ENCODE assay signal across 19 cellular contexts in the genomic region with DNA sequence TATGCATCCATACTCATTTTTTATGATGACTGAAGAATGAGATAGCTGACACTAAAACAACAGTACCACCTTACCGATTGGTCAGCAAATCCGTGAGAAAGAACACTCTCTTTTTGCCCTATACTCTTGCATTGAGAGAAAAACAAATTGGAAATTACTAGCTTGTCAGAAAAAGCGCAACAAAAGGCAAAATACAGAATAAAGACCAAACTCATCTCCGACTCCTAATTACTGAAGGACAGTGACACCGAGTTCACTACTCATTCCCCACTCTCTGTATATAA. TPM values are rescaled to one million over a fixed set of nuclear protein-coding genes. Genes with fewer than 3 reads are reported as not detected.
A peak's percentile ranks its signal among the peaks of the same experiment; 100 is the strongest.
DNase-seq lines count a peak whose midpoint lies in the region; FAIRE-seq and TF ChIP-seq lines count a peak whose summit lies in the region.
"Had no signal": no experiment of that assay in that cellular context is flagged by ENCODE, and none has a peak within 500 bp of the region (broad histone marks: within the 10 kb centered on the region; RNA-seq: fewer than 3 reads in every experiment).

No MANE protein-coding gene starts in this region.

- H4K91ac ChIP-seq in trophoblast cell (ENCODE audit: low read depth, low read length): no peak overlapping the region

- no TSS peak for BruUV-seq in Calu3 (replicated peaks; lab: Mats Ljungman, UMichigan)

- intact Hi-C loops in Calu3 (cut with micrococcal nuclease; ENCODE audit: unreplicated experiment): no loop called here
- intact Hi-C loops in dendritic cell treated with granulocyte-macrophage colony-stimulating factor and Interleukin-4, amounts not matched to agents 40 ng/mL and 50 ng/mL, for 4 days (cut with micrococcal nuclease): loop anchor here (5.0 kb wide), 1 partner anchor 60 kb away; no protein-coding TSS in a partner anchor

- no peak overlapping the region for H2BK5ac ChIP-seq in trophoblast cell (ENCODE audit: low read depth, low read length, poor library complexity)

- H4K8ac ChIP-seq in trophoblast cell (ENCODE audit: low read depth, low read length): no peak overlapping the region

- no peak overlapping the region for H3K18ac ChIP-seq in trophoblast cell (ENCODE audit: low read length)

- H3K79me1 ChIP-seq in trophoblast cell (ENCODE audit: low read length): peaks cover 10% of the 10 kb centered on the region

- CTCF ChIA-PET in Calu3 (lab: Charles Lee): no interaction called here

- no peak overlapping the region for H2BK120ac ChIP-seq in trophoblast cell (ENCODE audit: insufficient read depth, low read length, poor library complexity)

- no peak overlapping the region for H2AK5ac ChIP-seq in trophoblast cell (ENCODE audit: low read length)

- H3K4me2 ChIP-seq in trophoblast cell (ENCODE audit: low read length): no peak overlapping the region

- no peak overlapping the region for H3K27ac Mint-ChIP-seq in Calu3 (ENCODE audit: unreplicated experiment)
- H3K27ac Mint-ChIP-seq in dendritic cell treated with granulocyte-macrophage colony-stimulating factor and Interleukin-4, amounts not matched to agents 40 ng/mL and 50 ng/mL, for 4 days: peak overlapping the region; percentile 90
- H3K27ac Mint-ChIP-seq: T-helper 1 cell treated with Interleukin-12 subunit alpha and Interleukin-12 subunit beta and Interleukin-4 antibody, amounts not matched to agents 30 μg/mL and 1 μg/mL, for 36 hours had no signal

- H3K9me3 Mint-ChIP-seq in Calu3 (ENCODE audit: low read depth, unreplicated experiment): no peaks in the 10 kb centered on the region
- no peaks in the 10 kb centered on the region for H3K9me3 Mint-ChIP-seq in dendritic cell treated with granulocyte-macrophage colony-stimulating factor and Interleukin-4, amounts not matched to agents 40 ng/mL and 50 ng/mL, for 4 days
- H3K9me3 Mint-ChIP-seq: CD14-positive monocyte; T-helper 1 cell treated with Interleukin-12 subunit alpha and Interleukin-12 subunit beta and Interleukin-4 antibody, amounts not matched to agents 30 μg/mL and 1 μg/mL, for 36 hours had no signal

- peaks cover 11% of the 10 kb centered on the region for H3K79me2 ChIP-seq in trophoblast cell (ENCODE audit: control insufficient read depth, insufficient read depth, low read length, poor library complexity)

- DNase-seq in Calu3 (no peak), NB4 (ENCODE audit: low read depth) (no peak), trophoblast cell (no peak), GM12891 (ENCODE audit: insufficient read length, low spot score) (no peak), G401 (ENCODE audit: low spot score) (no peak), activated gamma-delta T cell (lab: John Stamatoyannopoulos, UW) (no peak), NAMALWA (ENCODE audit: low spot score) (no peak)
- DNase-seq: activated CD4-positive, alpha-beta T cell treated with anti-CD3 and anti-CD28 coated beads for 36 hours; activated effector memory CD4-positive, alpha-beta T cell treated with Interleukin-2 at 50 U/mL for 16 hours; GDM1; heart right ventricle; NCI-H1105 treated with DMSO at 0.1 percent for 48 hours; NCI-H524; stimulated activated naive CD4-positive, alpha-beta T cell treated with Interleukin-2 at 50 U/mL for 16 hours had no signal

- H2BK12ac ChIP-seq in trophoblast cell (ENCODE audit: low read length): no peak overlapping the region

- H3K36me3 ChIP-seq in trophoblast cell (ENCODE audit: control insufficient read depth in 1 of 2, insufficient read depth in 2 of 2, low read length in 2 of 2): peaks cover 0 to 2% of the 10 kb centered on the region in 2 experiments
- H3K36me3 ChIP-seq: cardiac muscle cell had no signal

- no peak overlapping the region for H3K27ac ChIP-seq in trophoblast cell (ENCODE audit: low read depth, low read length)
- H3K27ac ChIP-seq: epithelial cell of prostate had no signal

- WGBS in trophoblast cell (ENCODE audit: extremely low coverage, insufficient coverage, insufficient read length): no CpG with 5 or more reads among the region's 5 CpGs

- peaks cover 0 to 4% of the 10 kb centered on the region in 2 experiments for H3K4me1 ChIP-seq in trophoblast cell (ENCODE audit: control insufficient read depth in 1 of 2, insufficient read depth in 2 of 2, low read length in 2 of 2)

- H3K27me3 Mint-ChIP-seq in Calu3 (ENCODE audit: unreplicated experiment): no peaks in the 10 kb centered on the region
- no peaks in the 10 kb centered on the region for H3K27me3 Mint-ChIP-seq in dendritic cell treated with granulocyte-macrophage colony-stimulating factor and Interleukin-4, amounts not matched to agents 40 ng/mL and 50 ng/mL, for 4 days
- H3K27me3 Mint-ChIP-seq: activated CD4-positive, alpha-beta T cell treated with anti-CD3 and anti-CD28 coated beads for 36 hours had no signal

- TF ChIP-seq POLR2A in NB4 (IDR thresholded peaks at IDR 0.05; ENCODE audit: extremely low read depth, insufficient read length) (no peak), GM12891 (IDR thresholded peaks at IDR 0.05; ENCODE audit: low read depth, low read length) (no peak)

- in situ Hi-C loops in G401 (cut with HindIII; ENCODE audit: low sequenced_read_pairs): no loop called here

- peaks cover 21% of the 10 kb centered on the region for H3K36me3 Mint-ChIP-seq in Calu3 (ENCODE audit: insufficient read depth, unreplicated experiment)
- H3K36me3 Mint-ChIP-seq in dendritic cell treated with granulocyte-macrophage colony-stimulating factor and Interleukin-4, amounts not matched to agents 40 ng/mL and 50 ng/mL, for 4 days (ENCODE audit: low read depth): peaks cover 60% of the 10 kb centered on the region

- no peak overlapping the region for H4K12ac ChIP-seq in trophoblast cell (ENCODE audit: low read depth, low read length)

- H3K4me3 ChIP-seq in NB4 (ENCODE audit: low read depth, low read length): peak overlapping the region; percentile 89
- H3K4me3 ChIP-seq in trophoblast cell (ENCODE audit: low read depth, low read length): no peak overlapping the region

- no peak overlapping the region for H3K14ac ChIP-seq in trophoblast cell (ENCODE audit: low read length)

- peak overlapping the region; percentile 84 for H3K4me3 Mint-ChIP-seq in Calu3 (ENCODE audit: low read depth, unreplicated experiment)
- peak overlapping the region; percentile 88 for H3K4me3 Mint-ChIP-seq in dendritic cell treated with granulocyte-macrophage colony-stimulating factor and Interleukin-4, amounts not matched to agents 40 ng/mL and 50 ng/mL, for 4 days

- TF ChIP-seq CTCF in Calu3 (IDR thresholded peaks at IDR 0.05; ENCODE audit: unreplicated experiment): no peak
- TF ChIP-seq CTCF in NB4 (IDR thresholded peaks at IDR 0.05; ENCODE audit: low read depth, low read length): no peak

- H3K4ac ChIP-seq in trophoblast cell (ENCODE audit: low read depth, low read length): peak overlapping the region; percentile 57

- no peak overlapping the region for H3K23ac ChIP-seq in trophoblast cell (ENCODE audit: low read length)

- no peaks in the 10 kb centered on the region for H3K27me3 ChIP-seq in trophoblast cell (ENCODE audit: insufficient read depth, low read length)
- H3K27me3 ChIP-seq: cardiac muscle cell, heart right ventricle had no signal

- peaks cover 18% of the 10 kb centered on the region for H3K4me1 Mint-ChIP-seq in Calu3 (ENCODE audit: low read depth, unreplicated experiment)
- H3K4me1 Mint-ChIP-seq in dendritic cell treated with granulocyte-macrophage colony-stimulating factor and Interleukin-4, amounts not matched to agents 40 ng/mL and 50 ng/mL, for 4 days (ENCODE audit: low read depth): peaks cover 34% of the 10 kb centered on the region

- no peaks in the 10 kb centered on the region for H3K9me3 ChIP-seq in trophoblast cell (ENCODE audit: insufficient read depth, low read depth, low read length)
- H3K9me3 ChIP-seq: heart right ventricle had no signal

- no peak for FAIRE-seq in GM12891 (lab: Jason Lieb, UNC)

- no peak overlapping the region for H2AFZ ChIP-seq in trophoblast cell (ENCODE audit: insufficient read depth, low read length, poor library complexity)

- H3K9ac ChIP-seq in trophoblast cell (ENCODE audit: low read length): no peak overlapping the region

TF ChIP-seq in GM12891, 5 proteins besides CTCF, POLR2A, EP300 and RAD21:
- no peak for TF ChIP-seq POU2F2 (IDR thresholded peaks at IDR 0.05; ENCODE audit: low read depth, low read length)
- no peak for TF ChIP-seq TAF1 (IDR thresholded peaks at IDR 0.05; ENCODE audit: low read depth, low read length)
- TF ChIP-seq SPI1 (IDR thresholded peaks at IDR 0.05; ENCODE audit: low read depth, low read length): no peak
- no peak for TF ChIP-seq POLR2AphosphoS5 (IDR thresholded peaks at IDR 0.05; ENCODE audit: low read depth, low read length)
- TF ChIP-seq PAX5 (IDR thresholded peaks at IDR 0.05; ENCODE audit: insufficient read depth, low read length, severe bottlenecking): no peak

RNA-seq across cellular contexts. Expression of gene MCUR1, which starts 2.1 kb away (rescaled TPM):
- 16.3 and 16.4 TPM in 2 replicates for total RNA-seq in Calu3 (2022)
- 23.3 and 24.2 TPM in 2 replicates for polyA plus RNA-seq in trophoblast cell (2013)
- 8.5 TPM for polyA plus RNA-seq in GM12891 (2012; ENCODE audit: low read depth, missing spikeins)
- 28.2 and 28.8 TPM in 2 replicates for total RNA-seq in G401 (2014; rRNA removed; shearing (Covaris generic))
